Comparison of ENCODE assay signal across 14 cellular contexts in the genomic region with DNA sequence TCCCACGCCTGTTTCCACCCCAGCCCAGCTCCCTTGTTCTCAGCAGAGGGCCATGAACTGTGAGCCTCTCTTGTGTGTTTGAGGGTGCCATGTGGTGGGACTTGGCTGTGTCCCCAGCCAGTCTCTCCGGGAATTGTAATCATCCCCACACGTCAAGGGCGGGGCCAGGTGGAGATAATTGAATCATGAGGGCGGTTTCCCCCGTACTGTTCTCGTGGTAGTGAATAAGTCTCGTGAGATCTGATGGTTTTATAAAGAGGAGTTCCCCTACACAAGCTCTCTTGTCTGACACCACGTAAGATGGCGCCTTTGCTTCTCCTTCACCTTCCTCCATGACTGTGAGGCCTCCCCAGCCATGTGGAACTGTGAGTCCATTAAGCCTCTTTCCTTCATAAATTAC. TPM values are rescaled to one million over a fixed set of nuclear protein-coding genes. Genes with fewer than 3 reads are reported as not detected.
DNase-seq lines count a peak whose midpoint lies in the region; ATAC-seq and TF ChIP-seq lines count a peak whose summit lies in the region.
"Had no signal": no experiment of that assay in that cellular context is flagged by ENCODE, and none has a peak within 500 bp of the region (broad histone marks: within the 10 kb centered on the region; RNA-seq: fewer than 3 reads in every experiment).

No MANE protein-coding gene starts in this region.

- peak overlapping the region; percentile 51; the same call in 1 of the 2 replicates for H2BK20ac ChIP-seq in IMR-90 (ENCODE audit: low read depth, low read length)

- no peak for ATAC-seq in IMR-90 (ENCODE audit: low read depth)
- ATAC-seq: CD8-positive, alpha-beta T cell; SK-N-SH treated with all-trans-retinoic acid at 6 μM for 48 hours had no signal

- no peaks in the 10 kb centered on the region for H3K27me3 Mint-ChIP-seq in brain
- H3K27me3 Mint-ChIP-seq in neural crest cell (ENCODE audit: low read depth): no peaks in the 10 kb centered on the region
- H3K27me3 Mint-ChIP-seq in activated T-helper 1 cell treated with anti-CD3 and anti-CD28 coated beads, Interleukin-12 subunit alpha, Interleukin-12 subunit beta, Interleukin-2, Interleukin-4 antibody, amounts not matched to agents 30 ng/mL and 10 ng/mL and 1 ng/mL, durations not matched to agents 14 hours and 24 hours and 36 hours (ENCODE audit: insufficient read depth): peaks cover 5% of the 10 kb centered on the region
- no peaks in the 10 kb centered on the region for H3K27me3 Mint-ChIP-seq in activated CD4-positive, alpha-beta T cell treated with anti-CD3 and anti-CD28 coated beads, Interleukin-2, amount 10 ng/mL, durations not matched to agents 24 days and 14 days

- DNase-seq in Daoy (ENCODE audit: low read depth) (peak; percentile 54), IMR-90 (no peak), neural crest cell (ENCODE audit: low read depth, low spot score) (no peak), T-helper 1 cell (no peak)
- no peak for DNase-seq in activated T-helper 1 cell treated with anti-CD3 and anti-CD28 coated beads, Interleukin-12 subunit alpha, Interleukin-12 subunit beta, Interleukin-2, Interleukin-4 antibody, amounts not matched to agents 30 ng/mL and 10 ng/mL and 1 ng/mL, durations not matched to agents 14 hours and 24 hours and 36 hours (ENCODE audit: low spot score)
- DNase-seq in activated CD4-positive, alpha-beta T cell treated with anti-CD3 and anti-CD28 coated beads, Interleukin-2, amount 10 ng/mL, durations not matched to agents 24 days and 14 days: no peak
- DNase-seq: CD8-positive, alpha-beta T cell; GOT3; Kasumi-1; NCI-H1417; NCI-H2081; NCI-H345 had no signal

- peak overlapping the region; percentile 72; the same call in 1 of the 2 replicates for H3K4ac ChIP-seq in IMR-90 (ENCODE audit: low read depth, low read length)

- no peak overlapping the region for H3K27ac ChIP-seq in IMR-90 (ENCODE audit: insufficient read depth, low read length)

- no peak for TF ChIP-seq CTCF in IMR-90 (conservative IDR thresholded peaks at IDR 0.05; ENCODE audit: low read depth, low read length)
- TF ChIP-seq CTCF in brain (conservative IDR thresholded peaks at IDR 0.05): no peak
- TF ChIP-seq CTCF in neural crest cell (conservative IDR thresholded peaks at IDR 0.05): no peak

- H3K56ac ChIP-seq in IMR-90 (ENCODE audit: extremely low read depth, insufficient read depth, low read length): no peak overlapping the region

- H3K23ac ChIP-seq in IMR-90 (ENCODE audit: low read depth, low read length): no peak overlapping the region

- H3K79me1 ChIP-seq in IMR-90 (ENCODE audit: low read depth in 1 of 2, low read length in 2 of 2): peaks cover 0 to 14% of the 10 kb centered on the region in 2 experiments; a peak in 1 of 4 replicates

- no CpG with 5 or more reads among the region's 10 CpGs for WGBS in IMR-90 (ENCODE audit: extremely low coverage in 2 of 2, insufficient read length in 1 of 2), 2 experiments

- no peaks in the 10 kb centered on the region for H3K9me3 Mint-ChIP-seq in brain
- H3K9me3 Mint-ChIP-seq in neural crest cell: no peaks in the 10 kb centered on the region
- no peaks in the 10 kb centered on the region for H3K9me3 Mint-ChIP-seq in activated T-helper 1 cell treated with anti-CD3 and anti-CD28 coated beads, Interleukin-12 subunit alpha, Interleukin-12 subunit beta, Interleukin-2, Interleukin-4 antibody, amounts not matched to agents 30 ng/mL and 10 ng/mL and 1 ng/mL, durations not matched to agents 14 hours and 24 hours and 36 hours
- H3K9me3 Mint-ChIP-seq in activated CD4-positive, alpha-beta T cell treated with anti-CD3 and anti-CD28 coated beads, Interleukin-2, amount 10 ng/mL, durations not matched to agents 24 days and 14 days: no peaks in the 10 kb centered on the region
- H3K9me3 Mint-ChIP-seq: CD8-positive, alpha-beta T cell had no signal

- CTCF ChIA-PET in IMR-90 (lab: Yijun Ruan, JAX): no interaction called here

- H3K18ac ChIP-seq in IMR-90 (ENCODE audit: low read depth, low read length): no peak overlapping the region; the same call in 1 of the 2 replicates

- no peak overlapping the region for H3K9ac ChIP-seq in IMR-90 (ENCODE audit: low read depth, low read length)

- H2BK15ac ChIP-seq in IMR-90 (ENCODE audit: low read depth, low read length): peak overlapping the region; percentile 97; the same call in 2 of the 3 replicates

- in situ Hi-C loops in IMR-90 (cut with MboI; ENCODE audit: low sequenced_read_pairs): no loop called here

- peak overlapping the region; percentile 98 for H2AK5ac ChIP-seq in IMR-90 (ENCODE audit: low read depth, low read length)

- dilution Hi-C loops in IMR-90 (cut with HindIII; ENCODE audit: low sequenced_read_pairs, unreplicated experiment): no loop called here

- peak overlapping the region; percentile 99 for H2BK120ac ChIP-seq in IMR-90 (ENCODE audit: low read depth, low read length)

- POLR2A ChIA-PET in IMR-90 (lab: Charles Lee; ENCODE audit: unreplicated experiment): no interaction called here

- H3K36me3 Mint-ChIP-seq in brain (no peaks in the 10 kb centered on the region), neural crest cell (ENCODE audit: low read depth) (no peaks in the 10 kb centered on the region)
- no peaks in the 10 kb centered on the region for H3K36me3 Mint-ChIP-seq in activated T-helper 1 cell treated with anti-CD3 and anti-CD28 coated beads, Interleukin-12 subunit alpha, Interleukin-12 subunit beta, Interleukin-2, Interleukin-4 antibody, amounts not matched to agents 30 ng/mL and 10 ng/mL and 1 ng/mL, durations not matched to agents 14 hours and 24 hours and 36 hours (ENCODE audit: low read depth)
- no peaks in the 10 kb centered on the region for H3K36me3 Mint-ChIP-seq in activated CD4-positive, alpha-beta T cell treated with anti-CD3 and anti-CD28 coated beads, Interleukin-2, amount 10 ng/mL, durations not matched to agents 24 days and 14 days (ENCODE audit: low read depth)
- H3K36me3 Mint-ChIP-seq: CD8-positive, alpha-beta T cell had no signal

- H3K4me3 Mint-ChIP-seq in brain (no peak overlapping the region), neural crest cell (no peak overlapping the region)
- H3K4me3 Mint-ChIP-seq in activated T-helper 1 cell treated with anti-CD3 and anti-CD28 coated beads, Interleukin-12 subunit alpha, Interleukin-12 subunit beta, Interleukin-2, Interleukin-4 antibody, amounts not matched to agents 30 ng/mL and 10 ng/mL and 1 ng/mL, durations not matched to agents 14 hours and 24 hours and 36 hours: no peak overlapping the region
- no peak overlapping the region for H3K4me3 Mint-ChIP-seq in activated CD4-positive, alpha-beta T cell treated with anti-CD3 and anti-CD28 coated beads, Interleukin-2, amount 10 ng/mL, durations not matched to agents 24 days and 14 days
- H3K4me3 Mint-ChIP-seq: CD8-positive, alpha-beta T cell had no signal

- no peak overlapping the region for H2BK5ac ChIP-seq in IMR-90 (ENCODE audit: low read depth, low read length, poor library complexity, severe bottlenecking)

- H4K91ac ChIP-seq in IMR-90 (ENCODE audit: insufficient read depth, low read depth, low read length): peak overlapping the region; percentile 77

- peak overlapping the region in 1 of 2 experiments; percentile 32; a peak in 1 of 4 replicates for H4K8ac ChIP-seq in IMR-90 (ENCODE audit: low read depth in 2 of 2, low read length in 2 of 2)

- H3K9me1 ChIP-seq in IMR-90 (ENCODE audit: insufficient read depth, low read length): peaks cover 8% of the 10 kb centered on the region; the same call in 1 of the 2 replicates

- H3K4me1 Mint-ChIP-seq in brain (peaks cover 7% of the 10 kb centered on the region), neural crest cell (no peaks in the 10 kb centered on the region)
- H3K4me1 Mint-ChIP-seq in activated T-helper 1 cell treated with anti-CD3 and anti-CD28 coated beads, Interleukin-12 subunit alpha, Interleukin-12 subunit beta, Interleukin-2, Interleukin-4 antibody, amounts not matched to agents 30 ng/mL and 10 ng/mL and 1 ng/mL, durations not matched to agents 14 hours and 24 hours and 36 hours (ENCODE audit: low read depth): no peaks in the 10 kb centered on the region
- no peaks in the 10 kb centered on the region for H3K4me1 Mint-ChIP-seq in activated CD4-positive, alpha-beta T cell treated with anti-CD3 and anti-CD28 coated beads, Interleukin-2, amount 10 ng/mL, durations not matched to agents 24 days and 14 days

- no peak for TF ChIP-seq RAD21 in IMR-90 (IDR thresholded peaks at IDR 0.05; ENCODE audit: low read length)

- H3K9me3 ChIP-seq in IMR-90 (ENCODE audit: control insufficient read depth, insufficient read depth, low read length): no peaks in the 10 kb centered on the region

- H4K5ac ChIP-seq in IMR-90 (ENCODE audit: low read depth, low read length): 0 out of 2 replicates have a peak overlapping the region, but pooled peaks have one; percentile 42

- H4K20me1 ChIP-seq in IMR-90 (ENCODE audit: insufficient read depth, low read length): no peaks in the 10 kb centered on the region

- peak overlapping the region; percentile 6; the same call in 1 of the 2 replicates for H3K14ac ChIP-seq in IMR-90 (replicated peaks; ENCODE audit: low read depth, low read length)

- intact Hi-C loops in IMR-90 (cut with micrococcal nuclease): no loop called here
- intact Hi-C loops in activated T-helper 1 cell treated with anti-CD3 and anti-CD28 coated beads, Interleukin-12 subunit alpha, Interleukin-12 subunit beta, Interleukin-2, Interleukin-4 antibody, amounts not matched to agents 30 ng/mL and 10 ng/mL and 1 ng/mL, durations not matched to agents 14 hours and 24 hours and 36 hours (cut with micrococcal nuclease): no loop called here
- intact Hi-C loops in activated CD4-positive, alpha-beta T cell treated with anti-CD3 and anti-CD28 coated beads, Interleukin-2, amount 10 ng/mL, durations not matched to agents 24 days and 14 days (cut with micrococcal nuclease): no loop called here

- H2AK9ac ChIP-seq in IMR-90 (replicated peaks; ENCODE audit: low read depth, low read length, poor library complexity): no peak overlapping the region

- no peak overlapping the region for H3K4me2 ChIP-seq in IMR-90 (ENCODE audit: low read depth, low read length)

- peak overlapping the region; percentile 56 for H2AFZ ChIP-seq in IMR-90 (replicated peaks; ENCODE audit: low read length, poor library complexity)

- H3K27ac Mint-ChIP-seq in brain (peak overlapping the region in 4 of 5 experiments; percentile 23 to 59 (median 36)), neural crest cell (ENCODE audit: unreplicated experiment) (peak overlapping the region; percentile 37)
- no peak overlapping the region for H3K27ac Mint-ChIP-seq in activated T-helper 1 cell treated with anti-CD3 and anti-CD28 coated beads, Interleukin-12 subunit alpha, Interleukin-12 subunit beta, Interleukin-2, Interleukin-4 antibody, amounts not matched to agents 30 ng/mL and 10 ng/mL and 1 ng/mL, durations not matched to agents 14 hours and 24 hours and 36 hours
- no peak overlapping the region for H3K27ac Mint-ChIP-seq in activated CD4-positive, alpha-beta T cell treated with anti-CD3 and anti-CD28 coated beads, Interleukin-2, amount 10 ng/mL, durations not matched to agents 24 days and 14 days
- H3K27ac Mint-ChIP-seq: CD8-positive, alpha-beta T cell had no signal

- no peaks in the 10 kb centered on the region for H3K36me3 ChIP-seq in IMR-90 (ENCODE audit: control insufficient read depth, insufficient read depth, low read length)

- BruUV-seq in IMR-90 (replicated peaks; lab: Mats Ljungman, UMichigan): no TSS peak

- H3K4me1 ChIP-seq in IMR-90 (ENCODE audit: control insufficient read depth, insufficient read depth, low read length): peaks cover 21% of the 10 kb centered on the region

- TF ChIP-seq POLR2A in IMR-90 (IDR thresholded peaks at IDR 0.05; ENCODE audit: low read depth, low read length): no peak

- no peak overlapping the region for H3K4me3 ChIP-seq in IMR-90 (ENCODE audit: insufficient read depth, low read depth, low read length)

- no peaks in the 10 kb centered on the region for H3K27me3 ChIP-seq in IMR-90 (ENCODE audit: control insufficient read depth, insufficient read depth, low read length)

RNA-seq across cellular contexts. Expression of a gene that starts 57.2 kb away (rescaled TPM):
- total RNA-seq in Daoy (2014; rRNA removed; shearing (Covaris generic)): 456 and 480 TPM in 2 replicates
- total RNA-seq in IMR-90 (2012; rRNA removed) (208 and 222 TPM in 2 replicates), neural crest cell (17.8 and 18.5 TPM in 2 replicates)
- polyA plus RNA-seq in IMR-90 (2012; rRNA removed) (1,065 and 1,165 TPM in 2 replicates), brain (ENCODE audit: insufficient read depth, low read depth, low replicate concordance) (21.4 TPM)
- polyA plus RNA-seq in IMR-90 (2012; cell fraction: cytosol; rRNA removed): 753 and 1,846 TPM in 2 replicates
- 2,830 and 5,552 TPM in 2 replicates for polyA plus RNA-seq in IMR-90 (2012; cell fraction: nucleus; rRNA removed; ENCODE audit: low replicate concordance)
- 1.4 and 2.1 TPM in 2 replicates for total RNA-seq in activated T-helper 1 cell treated with anti-CD3 and anti-CD28 coated beads, Interleukin-12 subunit alpha, Interleukin-12 subunit beta, Interleukin-2, Interleukin-4 antibody, amounts not matched to agents 30 ng/mL and 10 ng/mL and 1 ng/mL, durations not matched to agents 14 hours and 24 hours and 36 hours
- 2.0 and 2.3 TPM in 2 replicates for total RNA-seq in activated CD4-positive, alpha-beta T cell treated with anti-CD3 and anti-CD28 coated beads, Interleukin-2, amount 10 ng/mL, durations not matched to agents 24 days and 14 days

RNA-seq across cellular contexts. Expression of a gene that starts 59.1 kb away (rescaled TPM):
- 444 and 536 TPM in 2 replicates for total RNA-seq in Daoy (2014; rRNA removed; shearing (Covaris generic))
- total RNA-seq in IMR-90 (2012; rRNA removed) (173 and 186 TPM in 2 replicates), neural crest cell (118 and 120 TPM in 2 replicates)
- polyA plus RNA-seq in IMR-90 (2012; rRNA removed) (1,556 and 1,578 TPM in 2 replicates), brain (ENCODE audit: insufficient read depth, low read depth, low replicate concordance) (48.4 TPM)
- polyA plus RNA-seq in IMR-90 (2012; cell fraction: cytosol; rRNA removed): 1,992 and 3,331 TPM in 2 replicates
- 5,237 and 11,886 TPM in 2 replicates for polyA plus RNA-seq in IMR-90 (2012; cell fraction: nucleus; rRNA removed; ENCODE audit: low replicate concordance)
- 0.42 and 0.62 TPM in 2 replicates for total RNA-seq in activated T-helper 1 cell treated with anti-CD3 and anti-CD28 coated beads, Interleukin-12 subunit alpha, Interleukin-12 subunit beta, Interleukin-2, Interleukin-4 antibody, amounts not matched to agents 30 ng/mL and 10 ng/mL and 1 ng/mL, durations not matched to agents 14 hours and 24 hours and 36 hours
- total RNA-seq in activated CD4-positive, alpha-beta T cell treated with anti-CD3 and anti-CD28 coated beads, Interleukin-2, amount 10 ng/mL, durations not matched to agents 24 days and 14 days: 0.40 and 0.47 TPM in 2 replicates

Comparison
In these comparisons a context has a peak if more than half of its experiments do, and no peak if none do; other contexts are left out.
1. H3K27ac Mint-ChIP-seq: peak in brain (4 of 5) and neural crest cell (single experiment); none in activated T-helper 1 cell treated with anti-CD3 and anti-CD28 coated beads, Interleukin-12 subunit alpha, Interleukin-12 subunit beta, Interleukin-2, Interleukin-4 antibody, amounts not matched to agents 30 ng/mL and 10 ng/mL and 1 ng/mL, durations not matched to agents 14 hours and 24 hours and 36 hours (single experiment) and activated CD4-positive, alpha-beta T cell treated with anti-CD3 and anti-CD28 coated beads, Interleukin-2, amount 10 ng/mL, durations not matched to agents 24 days and 14 days (single experiment).
2. RNA of a gene that starts 57.2 kb away (total RNA-seq): 456 to 480 TPM in Daoy and 208 to 222 TPM in IMR-90; 17.8 to 18.5 TPM in neural crest cell, 2.0 to 2.3 TPM in activated CD4-positive, alpha-beta T cell treated with anti-CD3 and anti-CD28 coated beads, Interleukin-2, amount 10 ng/mL, durations not matched to agents 24 days and 14 days and 1.4 to 2.1 TPM in activated T-helper 1 cell treated with anti-CD3 and anti-CD28 coated beads, Interleukin-12 subunit alpha, Interleukin-12 subunit beta, Interleukin-2, Interleukin-4 antibody, amounts not matched to agents 30 ng/mL and 10 ng/mL and 1 ng/mL, durations not matched to agents 14 hours and 24 hours and 36 hours; every median in the first group is over 10 times any median in the second.
3. RNA of a gene that starts 59.1 kb away (total RNA-seq): 444 to 536 TPM in Daoy, 173 to 186 TPM in IMR-90 and 118 to 120 TPM in neural crest cell; 0.42 to 0.62 TPM in activated T-helper 1 cell treated with anti-CD3 and anti-CD28 coated beads, Interleukin-12 subunit alpha, Interleukin-12 subunit beta, Interleukin-2, Interleukin-4 antibody, amounts not matched to agents 30 ng/mL and 10 ng/mL and 1 ng/mL, durations not matched to agents 14 hours and 24 hours and 36 hours and 0.40 to 0.47 TPM in activated CD4-positive, alpha-beta T cell treated with anti-CD3 and anti-CD28 coated beads, Interleukin-2, amount 10 ng/mL, durations not matched to agents 24 days and 14 days; every median in the first group is over 10 times any median in the second.